Comparison of ENCODE assay signal across 8 cellular contexts in genomic region chr11:67805256-67806126, GRCh38.
A peak's percentile ranks its signal among the peaks of the same experiment; 100 is the strongest.
DNase-seq lines count a peak whose midpoint lies in the region; ATAC-seq and TF ChIP-seq lines count a peak whose summit lies in the region.
"Not testable (repeated sequence)": the region's sequence is repeated elsewhere in the genome, so short reads cannot be mapped to it uniquely, and the experiment has no call there.

No MANE protein-coding gene starts in this region.

- intact Hi-C loops in CD14-positive monocyte (cut with micrococcal nuclease) = loop anchor here (2.0 to 5.0 kb wide), 2 partner anchors 173 to 175 kb away; no protein-coding TSS in a partner anchor

- peaks cover 18 to 31% (median 25%) of the 10 kb centered on the region in 3 donors for H3K27me3 Mint-ChIP-seq in CD14-positive monocyte (ENCODE audit: low read depth in 3 of 3)

- H3K36me3 Mint-ChIP-seq in CD14-positive monocyte = not testable (repeated sequence)

- TF ChIP-seq CTCF in CD14-positive monocyte (IDR thresholded peaks at IDR 0.05); lung (IDR thresholded peaks at IDR 0.05; ENCODE audit: control extremely low read depth, extremely low read depth): not testable (repeated sequence)

- H3K4me3 ChIP-seq in lung = peak overlapping the region; percentile 58

- not testable (repeated sequence) for H3K9me3 ChIP-seq in lung (ENCODE audit: control insufficient read depth in 2 of 2, insufficient read depth in 1 of 2, low read length in 1 of 2)

- peaks cover 14% of the 10 kb centered on the region for H3K4me1 Mint-ChIP-seq in CD14-positive monocyte

- 1% methylated on average over 60 to 66 of the region's 66 CpGs for WGBS in lung, 2 donors

- H3K4me1 ChIP-seq in lung (ENCODE audit: control insufficient read depth in 2 of 2, insufficient read depth in 2 of 2, low read length in 2 of 2) = not testable (repeated sequence)

- not testable (repeated sequence) for H3K36me3 ChIP-seq in lung (ENCODE audit: control insufficient read depth in 2 of 2, insufficient read depth in 2 of 2, low read length in 2 of 2)

- H3K4me3 Mint-ChIP-seq in CD14-positive monocyte = peak overlapping the region; percentile 84 to 94

- H3K27ac Mint-ChIP-seq in CD14-positive monocyte = peak overlapping the region; percentile 97 to 100 (median 99)

- DNase-seq in CD14-positive monocyte (ENCODE audit: low spot score) (peak; percentile 98), HUDEP-2 (lab: John Stamatoyannopoulos, UW; ENCODE audit: unreplicated experiment in 76 of 76) (peak in 75 of 76 experiments; percentile 27 to 99 (median 96)), NOMO-1 (lab: John Stamatoyannopoulos, UW; ENCODE audit: unreplicated experiment in 2 of 2) (peak; percentile 83 to 95), lung (ENCODE audit: low spot score) (peak; percentile 99)
- DNase-seq in activated CD8-positive, alpha-beta memory T cell treated with anti-CD3 and anti-CD28 coated beads for 4 hours (ENCODE audit: low read depth in 2 of 2) = peak; percentile 92 to 97
- DNase-seq in effector CD4-positive, alpha-beta T cell = peak; percentile 94
- peak; percentile 99 for DNase-seq in stimulated activated CD4-positive, alpha-beta T cell treated with anti-CD3 and anti-CD28 coated beads, Interleukin-4, amount 100 ng/mL, for 48 hours (ENCODE audit: low read depth in 2 of 2)

- H3K27ac ChIP-seq in lung (ENCODE audit: low read depth in 1 of 2, low read length in 1 of 2) = peak overlapping the region; percentile 71 to 84

- ATAC-seq in GM19467 (IDR thresholded peaks at IDR 0.05; ENCODE audit: unreplicated experiment) (peak; percentile 83), lung (ENCODE audit: insufficient read depth, low FRiP score) (peak; percentile 100)

- not testable (repeated sequence) for H3K27me3 ChIP-seq in lung (ENCODE audit: control insufficient read depth, insufficient read depth)

- not testable (repeated sequence) for H3K9me3 Mint-ChIP-seq in CD14-positive monocyte

Comparison
In these comparisons a context has a peak if more than half of its experiments do, and no peak if none do; other contexts are left out.
1. Peak in every context shown above with its lines: DNase-seq, ATAC-seq, H3K4me3 ChIP-seq and H3K27ac ChIP-seq.